ENCODE assay signal across 8 cellular contexts in genomic region chr17:17237026-17237799, GRCh38. TPM values are rescaled to one million over a fixed set of nuclear protein-coding genes. Genes with fewer than 3 reads are reported as not detected.
DNase-seq lines count a peak whose midpoint lies in the region; ATAC-seq, FAIRE-seq and TF ChIP-seq lines count a peak whose summit lies in the region.

A gene with protein sequence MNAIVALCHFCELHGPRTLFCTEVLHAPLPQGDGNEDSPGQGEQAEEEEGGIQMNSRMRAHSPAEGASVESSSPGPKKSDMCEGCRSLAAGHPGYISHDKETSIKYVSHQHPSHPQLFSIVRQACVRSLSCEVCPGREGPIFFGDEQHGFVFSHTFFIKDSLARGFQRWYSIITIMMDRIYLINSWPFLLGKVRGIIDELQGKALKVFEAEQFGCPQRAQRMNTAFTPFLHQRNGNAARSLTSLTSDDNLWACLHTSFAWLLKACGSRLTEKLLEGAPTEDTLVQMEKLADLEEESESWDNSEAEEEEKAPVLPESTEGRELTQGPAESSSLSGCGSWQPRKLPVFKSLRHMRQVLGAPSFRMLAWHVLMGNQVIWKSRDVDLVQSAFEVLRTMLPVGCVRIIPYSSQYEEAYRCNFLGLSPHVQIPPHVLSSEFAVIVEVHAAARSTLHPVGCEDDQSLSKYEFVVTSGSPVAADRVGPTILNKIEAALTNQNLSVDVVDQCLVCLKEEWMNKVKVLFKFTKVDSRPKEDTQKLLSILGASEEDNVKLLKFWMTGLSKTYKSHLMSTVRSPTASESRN (minus strand): TSS chr17:17237168. CDS start chr17:17228137, 9,031 bp downstream.

- TF ChIP-seq CTCF in AG04450 (IDR thresholded peaks at IDR 0.05; ENCODE audit: low read depth, low read length) (no peak), WTC11 (IDR thresholded peaks at IDR 0.05) (no peak), bronchial epithelial cell (IDR thresholded peaks at IDR 0.05; ENCODE audit: insufficient read depth, low read length, severe bottlenecking) (no peak), smooth muscle cell (IDR thresholded peaks at IDR 0.05; ENCODE audit: borderline replicate concordance, insufficient read depth, poor library complexity, severe bottlenecking) (no peak)

- peaks cover 35% of the 10 kb centered on the region for H4K20me1 ChIP-seq in smooth muscle cell (ENCODE audit: low read depth)

- CTCF ChIA-PET in AG04450 (lab: Charles Lee) = interaction anchor here (0.7 kb wide), 1 partner anchor 643 kb away, joined by 6 read pairs; no protein-coding TSS in a partner anchor
- CTCF ChIA-PET in WTC11 (lab: Charles Lee) = interaction anchor here (0.7 to 1.5 kb wide), 2 partner anchors 96 to 468 kb away, joined by 3 read pairs; no protein-coding TSS in a partner anchor

- H3K27ac ChIP-seq in AG04450 (ENCODE audit: low read depth, low read length) = peak within 1 kb of the TSS; percentile 97
- H3K27ac ChIP-seq in smooth muscle cell (ENCODE audit: low read depth) = peak within 1 kb of the TSS; percentile 98

- H3K27me3 ChIP-seq in AG04450 (ENCODE audit: control insufficient read depth, insufficient read depth, low read length) (no peaks in the 10 kb centered on the region), bronchial epithelial cell (ENCODE audit: control insufficient read depth, insufficient read depth, low read length) (no peaks in the 10 kb centered on the region), smooth muscle cell (ENCODE audit: low read depth) (no peaks in the 10 kb centered on the region)

- H3K4me3 Mint-ChIP-seq in WTC11 (peak within 1 kb of the TSS; percentile 92), immature natural killer cell (peak within 1 kb of the TSS; percentile 91 to 98 (median 96))

- no peak for FAIRE-seq in bronchial epithelial cell (lab: Jason Lieb, UNC)

- no peaks in the 10 kb centered on the region for H3K27me3 Mint-ChIP-seq in WTC11 (ENCODE audit: low read depth)
- H3K27me3 Mint-ChIP-seq in immature natural killer cell (ENCODE audit: low read depth in 3 of 3) = peaks cover 12 to 19% (median 17%) of the 10 kb centered on the region in 3 donors

- H3K36me3 Mint-ChIP-seq in WTC11 = no peaks in the 10 kb centered on the region; the same call in 1 of the 2 replicates
- H3K36me3 Mint-ChIP-seq in immature natural killer cell = no peaks in the 10 kb centered on the region

- peak within 1 kb of the TSS; percentile 98 for H3K4me2 ChIP-seq in smooth muscle cell

- peaks cover 3% of the 10 kb centered on the region for H3F3A ChIP-seq in smooth muscle cell (ENCODE audit: low read depth)

- H3K4me3 ChIP-seq in AG04450 (ENCODE audit: low read depth, low read length) (peak within 1 kb of the TSS; percentile 98), bronchial epithelial cell (ENCODE audit: low read depth, low read length) (peak within 1 kb of the TSS; percentile 61), smooth muscle cell (peak within 1 kb of the TSS; percentile 98)

- H3K4me1 Mint-ChIP-seq in WTC11 (peaks cover 21% of the 10 kb centered on the region), immature natural killer cell (peaks cover 23 to 30% of the 10 kb centered on the region in 2 donors)

- peaks cover 34% of the 10 kb centered on the region for H3K79me2 ChIP-seq in smooth muscle cell (ENCODE audit: low read depth)

- DNase-seq in AG04450 (ENCODE audit: low read depth, low spot score) (peak; percentile 72), NCI-H2227 (lab: John Stamatoyannopoulos, UW; ENCODE audit: unreplicated experiment) (peak; percentile 87), WTC11 (ENCODE audit: low spot score) (peak; percentile 64), bronchial epithelial cell (ENCODE audit: low read depth) (peak; percentile 62), immature natural killer cell (peak; percentile 91 to 94 (median 94)), smooth muscle cell (lab: John Stamatoyannopoulos, UW; ENCODE audit: unreplicated experiment) (peak; percentile 61)

- H2AFZ ChIP-seq in smooth muscle cell (ENCODE audit: low read depth) = peak within 1 kb of the TSS; percentile 99

- ATAC-seq in GM18873 (IDR thresholded peaks at IDR 0.05; ENCODE audit: low FRiP score, unreplicated experiment) = peak; percentile 63
- peak; percentile 84 for ATAC-seq in HG03135 (IDR thresholded peaks at IDR 0.05; ENCODE audit: unreplicated experiment)
- ATAC-seq in WTC11 = peak; percentile 87

- peaks cover 9% of the 10 kb centered on the region for H3K4me1 ChIP-seq in smooth muscle cell (ENCODE audit: low read depth)

- peak within 1 kb of the TSS; percentile 100 for H3K9ac ChIP-seq in smooth muscle cell (ENCODE audit: low read depth)

- H3K9me3 ChIP-seq in AG04450 (ENCODE audit: control insufficient read depth, insufficient read depth, low read length) (peaks cover 4% of the 10 kb centered on the region; the same call in 1 of the 2 replicates), smooth muscle cell (replicated peaks; ENCODE audit: low read depth) (no peaks in the 10 kb centered on the region)

- H3K9me3 Mint-ChIP-seq in WTC11 (no peaks in the 10 kb centered on the region), immature natural killer cell (no peaks in the 10 kb centered on the region)

- H3K36me3 ChIP-seq in bronchial epithelial cell (ENCODE audit: control insufficient read depth, insufficient read depth, low read length) (peaks cover 1% of the 10 kb centered on the region), smooth muscle cell (ENCODE audit: low read depth) (no peaks in the 10 kb centered on the region)

- WGBS in smooth muscle cell (ENCODE audit: low lambda C conversion rate) = 2% methylated on average over 52 of the region's 53 CpGs

- H3K27ac Mint-ChIP-seq in WTC11 (peak within 1 kb of the TSS; percentile 98), immature natural killer cell (peak within 1 kb of the TSS; percentile 97 to 100 (median 98))

- POLR2A ChIA-PET in AG04450 (lab: Yijun Ruan, JAX) (interaction anchor here (0.7 to 1.3 kb wide), 6 partner anchors 19 to 684 kb away, joined by 3 to 5 read pairs (median 3); no protein-coding TSS in a partner anchor), WTC11 (lab: Charles Lee) (interaction anchor here (0.7 kb wide), 1 partner anchor 66 kb away, joined by 4 read pairs; no protein-coding TSS in a partner anchor)

TF ChIP-seq in WTC11, 78 proteins besides CTCF, POLR2A, EP300 and RAD21 (continues in another document):
- TF ChIP-seq, protein P1, sequence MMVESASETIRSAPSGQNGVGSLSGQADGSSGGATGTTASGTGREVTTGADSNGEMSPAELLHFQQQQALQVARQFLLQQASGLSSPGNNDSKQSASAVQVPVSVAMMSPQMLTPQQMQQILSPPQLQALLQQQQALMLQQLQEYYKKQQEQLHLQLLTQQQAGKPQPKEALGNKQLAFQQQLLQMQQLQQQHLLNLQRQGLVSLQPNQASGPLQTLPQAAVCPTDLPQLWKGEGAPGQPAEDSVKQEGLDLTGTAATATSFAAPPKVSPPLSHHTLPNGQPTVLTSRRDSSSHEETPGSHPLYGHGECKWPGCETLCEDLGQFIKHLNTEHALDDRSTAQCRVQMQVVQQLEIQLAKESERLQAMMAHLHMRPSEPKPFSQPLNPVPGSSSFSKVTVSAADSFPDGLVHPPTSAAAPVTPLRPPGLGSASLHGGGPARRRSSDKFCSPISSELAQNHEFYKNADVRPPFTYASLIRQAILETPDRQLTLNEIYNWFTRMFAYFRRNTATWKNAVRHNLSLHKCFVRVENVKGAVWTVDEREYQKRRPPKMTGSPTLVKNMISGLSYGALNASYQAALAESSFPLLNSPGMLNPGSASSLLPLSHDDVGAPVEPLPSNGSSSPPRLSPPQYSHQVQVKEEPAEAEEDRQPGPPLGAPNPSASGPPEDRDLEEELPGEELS (CRISPR knock-in tag; IDR thresholded peaks at IDR 0.05) = peak; percentile 46; the same call in 1 of the 2 replicates
- TF ChIP-seq MYBL2 (CRISPR knock-in tag; IDR thresholded peaks at IDR 0.05) (no peak), SP1 (CRISPR knock-in tag; conservative IDR thresholded peaks at IDR 0.05) (0 out of 2 replicates have a peak, but pooled peaks have one; percentile 40), IRF2 (CRISPR knock-in tag; IDR thresholded peaks at IDR 0.05; ENCODE audit: borderline replicate concordance, low read depth) (no peak), FOXP1 (CRISPR knock-in tag; IDR thresholded peaks at IDR 0.05; ENCODE audit: borderline replicate concordance) (0 out of 2 replicates have a peak, but pooled peaks have one; percentile 24), ATF2 (CRISPR knock-in tag; IDR thresholded peaks at IDR 0.05; ENCODE audit: borderline replicate concordance, low read depth) (no peak), RELA (CRISPR knock-in tag; IDR thresholded peaks at IDR 0.05; ENCODE audit: borderline replicate concordance) (no peak), TP53 (CRISPR knock-in tag; IDR thresholded peaks at IDR 0.05) (0 out of 2 replicates have a peak, but pooled peaks have one; percentile 43), NR1H2 (CRISPR knock-in tag; IDR thresholded peaks at IDR 0.05) (no peak), ZNF416 (CRISPR knock-in tag; IDR thresholded peaks at IDR 0.05) (no peak), E2F5 (CRISPR knock-in tag; IDR thresholded peaks at IDR 0.05) (no peak; the same call in 1 of the 2 replicates), GABPB1 (CRISPR knock-in tag; IDR thresholded peaks at IDR 0.05) (no peak), SMAD4 (CRISPR knock-in tag; IDR thresholded peaks at IDR 0.05) (no peak), ATF1 (CRISPR knock-in tag; IDR thresholded peaks at IDR 0.05) (no peak)

RNA-seq across cellular contexts. Expression of the gene that starts here (rescaled TPM):
- polyA plus RNA-seq in AG04450 (2011; rRNA removed) (13.7 and 17.8 TPM in 2 replicates), immature natural killer cell (1 to 10 TPM; 1.4 to 6.6 (median 5.9) TPM), smooth muscle cell (7.6 and 11.8 TPM in 2 replicates)
- 34.7 and 42.2 TPM in 2 replicates for polyA minus RNA-seq in AG04450 (2011; rRNA and poly(A)+ RNA removed)
- total RNA-seq in WTC11 (2021) (40.8 to 42.4 TPM (median 42.3 TPM) in 3 replicates), bronchial epithelial cell (51.1 and 56.5 TPM in 2 replicates), smooth muscle cell (13.0 and 15.1 TPM in 2 replicates)

Comparison
In these comparisons a context has a peak if more than half of its experiments do, and no peak if none do; other contexts are left out.
1. Peak in every context shown above with its lines: DNase-seq, ATAC-seq, H3K4me3 ChIP-seq and H3K27ac ChIP-seq.